Comparison of ENCODE assay signal across 24 cellular contexts in genomic region chr6:157554747-157555146, GRCh38.
"Had no signal": no experiment of that assay in that cellular context is flagged by ENCODE, and none has a peak within 500 bp of the region (broad histone marks: within the 10 kb centered on the region; RNA-seq: fewer than 3 reads in every experiment).

No MANE protein-coding gene starts in this region.

- H3K4me3 ChIP-seq: K562 had no signal

- H3K27ac ChIP-seq: HL-60, KMS-11 had no signal

- H3K9ac ChIP-seq: KMS-11, SK-N-SH had no signal

- H3K4me2 ChIP-seq: KMS-11, SK-N-SH had no signal

- FAIRE-seq: HTR-8/SVneo, K562, RCC 7860 had no signal

- H3K27ac Mint-ChIP-seq: IgD-negative memory B cell had no signal

- DNase-seq: Kasumi-1, MM.1S, NCI-H1092 treated with DMSO at 0.1 percent for 48 hours, NCI-H1436, NCI-H187, NCI-H2029, NCI-H2081 treated with DMSO at 0.1 percent for 48 hours, NCI-H2171, NCI-H226, NCI-H446, NCI-H510A, NCI-H524 treated with DMSO at 0.1 percent for 48 hours, NCI-H69, NCI-H774, Right ventricle myocardium superior, RPMI8226, SIG-M5, SK-N-SH had no signal

- H3K9me3 ChIP-seq: SK-N-SH had no signal

- ATAC-seq: K562 had no signal

- H3K9me3 Mint-ChIP-seq: IgD-negative memory B cell had no signal
